ENCODE assay signal across 1 cellular context in genomic region chr11:68380786-68381622, GRCh38.
TF ChIP-seq lines count a peak whose summit lies in the region.

No MANE protein-coding gene starts in this region.

TF ChIP-seq in HepG2, 621 proteins besides CTCF, POLR2A, EP300 and RAD21 (continued from another document):
- TF ChIP-seq GLMP (CRISPR knock-in tag; IDR thresholded peaks at IDR 0.05; ENCODE audit: borderline replicate concordance) (no peak), ZNF354B (CRISPR knock-in tag; IDR thresholded peaks at IDR 0.05) (no peak), XRCC5 (optimal IDR thresholded peaks at IDR 0.05; ENCODE audit: low read length) (peak; percentile 2), POLR2G (IDR thresholded peaks at IDR 0.05; ENCODE audit: low read depth, low read length) (0 out of 2 replicates have a peak, but pooled peaks have one; percentile 10), GATAD1 (CRISPR knock-in tag; IDR thresholded peaks at IDR 0.05) (no peak), UBTF (CRISPR knock-in tag; IDR thresholded peaks at IDR 0.05) (no peak), ZFP90 (CRISPR knock-in tag; IDR thresholded peaks at IDR 0.05; ENCODE audit: borderline replicate concordance) (no peak), ZBTB38 (CRISPR knock-in tag; IDR thresholded peaks at IDR 0.05) (peak; percentile 62; the same call in 1 of the 2 replicates), ATF7-NPFF (CRISPR knock-in tag; IDR thresholded peaks at IDR 0.05; ENCODE audit: low read depth) (no peak), ZFP36L1 (CRISPR knock-in tag; IDR thresholded peaks at IDR 0.05) (0 out of 2 replicates have a peak, but pooled peaks have one; percentile 6), ZFP1 (CRISPR knock-in tag; IDR thresholded peaks at IDR 0.05) (no peak), NFKBIZ (CRISPR knock-in tag; IDR thresholded peaks at IDR 0.05) (no peak), ZNF569 (CRISPR knock-in tag; IDR thresholded peaks at IDR 0.05; ENCODE audit: borderline replicate concordance) (no peak), JUND (CRISPR knock-in tag; IDR thresholded peaks at IDR 0.05) (no peak), ZC3H13 (CRISPR knock-in tag; IDR thresholded peaks at IDR 0.05) (0 out of 2 replicates have a peak, but pooled peaks have one; percentile 0), HNRNPLL (IDR thresholded peaks at IDR 0.05; ENCODE audit: low read depth, low read length, poor library complexity, severe bottlenecking) (peak; percentile 4), MYC (CRISPR knock-in tag; IDR thresholded peaks at IDR 0.05; ENCODE audit: borderline replicate concordance) (no peak), NAIF1 (CRISPR knock-in tag; IDR thresholded peaks at IDR 0.05; ENCODE audit: borderline replicate concordance) (0 out of 2 replicates have a peak, but pooled peaks have one; percentile 10), HMG20A (CRISPR knock-in tag; IDR thresholded peaks at IDR 0.05; ENCODE audit: borderline replicate concordance) (no peak), ZNF883 (CRISPR knock-in tag; IDR thresholded peaks at IDR 0.05; ENCODE audit: not compliant biosample characterization) (peak; percentile 2), ZNF160 (CRISPR knock-in tag; IDR thresholded peaks at IDR 0.05) (0 out of 2 replicates have a peak, but pooled peaks have one; percentile 10), SRSF1 (optimal IDR thresholded peaks at IDR 0.05; ENCODE audit: low read depth, low read length) (no peak), ZNF713 (CRISPR knock-in tag; IDR thresholded peaks at IDR 0.05) (no peak), AGO2 (optimal IDR thresholded peaks at IDR 0.05; ENCODE audit: low read depth, low read length) (peak; percentile 68), ATF3 (CRISPR knock-in tag; IDR thresholded peaks at IDR 0.05) (no peak), GATA4 (IDR thresholded peaks at IDR 0.05; ENCODE audit: borderline replicate concordance, low read depth) (no peak), CAMTA2 (CRISPR knock-in tag; IDR thresholded peaks at IDR 0.05; ENCODE audit: borderline replicate concordance) (no peak; the same call in 1 of the 2 replicates), ZC3H4 (CRISPR knock-in tag; IDR thresholded peaks at IDR 0.05; ENCODE audit: borderline replicate concordance) (no peak), ISX (CRISPR knock-in tag; conservative IDR thresholded peaks at IDR 0.05) (no peak), ZNF570 (CRISPR knock-in tag; IDR thresholded peaks at IDR 0.05; ENCODE audit: borderline replicate concordance) (no peak), ZNF543 (CRISPR knock-in tag; IDR thresholded peaks at IDR 0.05) (no peak), ATF7 (IDR thresholded peaks at IDR 0.05) (peak; percentile 49; the same call in 1 of the 2 replicates), ATF7 (CRISPR knock-in tag; IDR thresholded peaks at IDR 0.05) (no peak)
- TF ChIP-seq, protein P1, sequence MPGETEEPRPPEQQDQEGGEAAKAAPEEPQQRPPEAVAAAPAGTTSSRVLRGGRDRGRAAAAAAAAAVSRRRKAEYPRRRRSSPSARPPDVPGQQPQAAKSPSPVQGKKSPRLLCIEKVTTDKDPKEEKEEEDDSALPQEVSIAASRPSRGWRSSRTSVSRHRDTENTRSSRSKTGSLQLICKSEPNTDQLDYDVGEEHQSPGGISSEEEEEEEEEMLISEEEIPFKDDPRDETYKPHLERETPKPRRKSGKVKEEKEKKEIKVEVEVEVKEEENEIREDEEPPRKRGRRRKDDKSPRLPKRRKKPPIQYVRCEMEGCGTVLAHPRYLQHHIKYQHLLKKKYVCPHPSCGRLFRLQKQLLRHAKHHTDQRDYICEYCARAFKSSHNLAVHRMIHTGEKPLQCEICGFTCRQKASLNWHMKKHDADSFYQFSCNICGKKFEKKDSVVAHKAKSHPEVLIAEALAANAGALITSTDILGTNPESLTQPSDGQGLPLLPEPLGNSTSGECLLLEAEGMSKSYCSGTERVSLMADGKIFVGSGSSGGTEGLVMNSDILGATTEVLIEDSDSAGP (CRISPR knock-in tag; IDR thresholded peaks at IDR 0.05; ENCODE audit: borderline replicate concordance) = peak; percentile 62; the same call in 1 of the 2 replicates
- TF ChIP-seq, protein P2, sequence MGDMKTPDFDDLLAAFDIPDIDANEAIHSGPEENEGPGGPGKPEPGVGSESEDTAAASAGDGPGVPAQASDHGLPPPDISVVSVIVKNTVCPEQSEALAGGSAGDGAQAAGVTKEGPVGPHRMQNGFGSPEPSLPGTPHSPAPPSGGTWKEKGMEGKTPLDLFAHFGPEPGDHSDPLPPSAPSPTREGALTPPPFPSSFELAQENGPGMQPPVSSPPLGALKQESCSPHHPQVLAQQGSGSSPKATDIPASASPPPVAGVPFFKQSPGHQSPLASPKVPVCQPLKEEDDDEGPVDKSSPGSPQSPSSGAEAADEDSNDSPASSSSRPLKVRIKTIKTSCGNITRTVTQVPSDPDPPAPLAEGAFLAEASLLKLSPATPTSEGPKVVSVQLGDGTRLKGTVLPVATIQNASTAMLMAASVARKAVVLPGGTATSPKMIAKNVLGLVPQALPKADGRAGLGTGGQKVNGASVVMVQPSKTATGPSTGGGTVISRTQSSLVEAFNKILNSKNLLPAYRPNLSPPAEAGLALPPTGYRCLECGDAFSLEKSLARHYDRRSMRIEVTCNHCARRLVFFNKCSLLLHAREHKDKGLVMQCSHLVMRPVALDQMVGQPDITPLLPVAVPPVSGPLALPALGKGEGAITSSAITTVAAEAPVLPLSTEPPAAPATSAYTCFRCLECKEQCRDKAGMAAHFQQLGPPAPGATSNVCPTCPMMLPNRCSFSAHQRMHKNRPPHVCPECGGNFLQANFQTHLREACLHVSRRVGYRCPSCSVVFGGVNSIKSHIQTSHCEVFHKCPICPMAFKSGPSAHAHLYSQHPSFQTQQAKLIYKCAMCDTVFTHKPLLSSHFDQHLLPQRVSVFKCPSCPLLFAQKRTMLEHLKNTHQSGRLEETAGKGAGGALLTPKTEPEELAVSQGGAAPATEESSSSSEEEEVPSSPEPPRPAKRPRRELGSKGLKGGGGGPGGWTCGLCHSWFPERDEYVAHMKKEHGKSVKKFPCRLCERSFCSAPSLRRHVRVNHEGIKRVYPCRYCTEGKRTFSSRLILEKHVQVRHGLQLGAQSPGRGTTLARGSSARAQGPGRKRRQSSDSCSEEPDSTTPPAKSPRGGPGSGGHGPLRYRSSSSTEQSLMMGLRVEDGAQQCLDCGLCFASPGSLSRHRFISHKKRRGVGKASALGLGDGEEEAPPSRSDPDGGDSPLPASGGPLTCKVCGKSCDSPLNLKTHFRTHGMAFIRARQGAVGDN (CRISPR knock-in tag; IDR thresholded peaks at IDR 0.05) = peak; percentile 87
